In genomic region chr2:132515010-132515409, GRCh38 we compare ENCODE assay signal across 20 cellular contexts.
DNase-seq lines count a peak whose midpoint lies in the region; ATAC-seq and TF ChIP-seq lines count a peak whose summit lies in the region.
"Had no signal": no experiment of that assay in that cellular context is flagged by ENCODE, and none has a peak within 500 bp of the region (broad histone marks: within the 10 kb centered on the region; RNA-seq: fewer than 3 reads in every experiment).

No MANE protein-coding gene starts in this region.

- H3K23ac ChIP-seq in neuronal stem cell (ENCODE audit: low read depth, low read length, poor library complexity): no peak overlapping the region

- H2AK5ac ChIP-seq in neuronal stem cell (ENCODE audit: low read depth, low read length): no peak overlapping the region

- no peak overlapping the region for H4K91ac ChIP-seq in neuronal stem cell (ENCODE audit: low read depth, low read length, poor library complexity)

- H3K14ac ChIP-seq in neuronal stem cell (ENCODE audit: low read length): no peak overlapping the region

- H2AFZ ChIP-seq in neuronal stem cell (ENCODE audit: low read length): no peak overlapping the region
- H2AFZ ChIP-seq: GM23248 had no signal

- H3K18ac ChIP-seq in neuronal stem cell (ENCODE audit: low read length): peak overlapping the region; percentile 20

- H3K9me3 ChIP-seq in WERI-Rb-1 (ENCODE audit: severe bottlenecking) (no peaks in the 10 kb centered on the region), neuronal stem cell (replicated peaks in 1 of 2; ENCODE audit: control insufficient read depth in 2 of 2, insufficient read depth in 1 of 2, low read depth in 1 of 2, low read length in 2 of 2) (no peaks in the 10 kb centered on the region)
- H3K9me3 ChIP-seq: BLaER1 had no signal

- no peak for ATAC-seq in GM19397 (IDR thresholded peaks at IDR 0.05; ENCODE audit: unreplicated experiment)
- ATAC-seq: SK-N-SH treated with all-trans-retinoic acid at 6 μM for 48 hours, T-cell had no signal

- TF ChIP-seq CTCF in GM12865 (IDR thresholded peaks at IDR 0.05; ENCODE audit: insufficient read depth, low read depth, low read length, missing control alignments): no peak
- TF ChIP-seq CTCF in WERI-Rb-1 (IDR thresholded peaks at IDR 0.05; ENCODE audit: low read depth, low read length): peak; percentile 51

- DNase-seq in GM12865 (ENCODE audit: low read depth) (peak; percentile 3), NAMALWA (ENCODE audit: low spot score) (peak; percentile 3), WERI-Rb-1 (peak; percentile 31), neuronal stem cell (ENCODE audit: low spot score) (no peak), dermis blood vessel endothelial cell (no peak), kidney glomerular epithelial cell (lab: John Stamatoyannopoulos, UW) (no peak)
- DNase-seq: CD4-positive, alpha-beta memory T cell; DMS79; GM23248; HCEC 1CT; NCI-H1417; NCI-H187; NCI-H2227 treated with DMSO at 0.1 percent for 48 hours; NCI-H510A treated with DMSO at 0.1 percent for 48 hours; SIG-M5; T-cell had no signal

- H3K4me1 ChIP-seq in neuronal stem cell (ENCODE audit: control insufficient read depth in 2 of 2, insufficient read depth in 1 of 2, low read depth in 1 of 2, low read length in 2 of 2): no peaks in the 10 kb centered on the region
- H3K4me1 ChIP-seq: BLaER1 had no signal

- no peak overlapping the region for H3K4me2 ChIP-seq in neuronal stem cell (ENCODE audit: insufficient read depth, low read length, poor library complexity, severe bottlenecking)
- H3K4me2 ChIP-seq: BLaER1 had no signal

- no peaks in the 10 kb centered on the region for H3K79me1 ChIP-seq in neuronal stem cell (ENCODE audit: low read depth, low read length)

- H2BK5ac ChIP-seq in neuronal stem cell (ENCODE audit: low read length): no peak overlapping the region

- no peak overlapping the region for H3K27ac ChIP-seq in WERI-Rb-1
- H3K27ac ChIP-seq in neuronal stem cell (replicated peaks; ENCODE audit: low read length): no peak overlapping the region
- H3K27ac ChIP-seq: BLaER1, GM23248, RWPE1 had no signal

- H4K8ac ChIP-seq in neuronal stem cell (ENCODE audit: low read depth, low read length): no peak overlapping the region

- no CpG with 5 or more reads among the region's 2 CpGs for WGBS in neuronal stem cell (ENCODE audit: extremely low coverage in 2 of 2, insufficient read length in 2 of 2, insufficient replicate concordance in 1 of 2), 2 donors

- H3K27me3 ChIP-seq in WERI-Rb-1 (ENCODE audit: insufficient read depth, low read depth, severe bottlenecking) (no peaks in the 10 kb centered on the region), neuronal stem cell (ENCODE audit: control insufficient read depth in 3 of 3, insufficient read depth in 3 of 3, low read depth in 1 of 3, low read length in 3 of 3) (peaks cover 0 to 6% (median 0%) of the 10 kb centered on the region in 3 experiments)
- H3K27me3 ChIP-seq: BLaER1 had no signal

- H2BK15ac ChIP-seq in neuronal stem cell (ENCODE audit: low read length): no peak overlapping the region

- no peak overlapping the region for H3K4me3 ChIP-seq in GM12865 (ENCODE audit: low read depth, low read length)
- H3K4me3 ChIP-seq in WERI-Rb-1 (ENCODE audit: low read depth, low read length): no peak overlapping the region
- H3K4me3 ChIP-seq in neuronal stem cell (ENCODE audit: low read length in 2 of 2): no peak overlapping the region
- H3K4me3 ChIP-seq: BLaER1, GM23248 had no signal

- no peak overlapping the region for H3K9ac ChIP-seq in neuronal stem cell (ENCODE audit: low read depth, low read length, poor library complexity)
- H3K9ac ChIP-seq: BLaER1, GM23248 had no signal

- no peak overlapping the region for H2BK12ac ChIP-seq in neuronal stem cell (ENCODE audit: low read length)

- H2BK120ac ChIP-seq in neuronal stem cell (ENCODE audit: low read depth, low read length): no peak overlapping the region

- H3K4ac ChIP-seq in neuronal stem cell (ENCODE audit: low read length): no peak overlapping the region

- H3K36me3 ChIP-seq in WERI-Rb-1: no peaks in the 10 kb centered on the region
- H3K36me3 ChIP-seq in neuronal stem cell (replicated peaks in 1 of 2; ENCODE audit: control insufficient read depth in 2 of 2, insufficient read depth in 2 of 2, low read length in 2 of 2): no peaks in the 10 kb centered on the region
- H3K36me3 ChIP-seq: BLaER1 had no signal

Comparison
In these comparisons a context has a peak if more than half of its experiments do, and no peak if none do; other contexts are left out.
1. DNase-seq: peak in GM12865 (single experiment), NAMALWA (single experiment) and WERI-Rb-1 (single experiment); none in neuronal stem cell (single experiment), dermis blood vessel endothelial cell (single experiment) and kidney glomerular epithelial cell (single experiment).